Comparison of ENCODE assay signal across 17 cellular contexts in genomic region chr19:31352782-31353651, GRCh38. TPM values are rescaled to one million over a fixed set of nuclear protein-coding genes. Genes with fewer than 3 reads are reported as not detected.
A peak's percentile ranks its signal among the peaks of the same experiment; 100 is the strongest.
DNase-seq lines count a peak whose midpoint lies in the region; FAIRE-seq and TF ChIP-seq lines count a peak whose summit lies in the region.
"Had no signal": no experiment of that assay in that cellular context is flagged by ENCODE, and none has a peak within 500 bp of the region (broad histone marks: within the 10 kb centered on the region; RNA-seq: fewer than 3 reads in every experiment).

No MANE protein-coding gene starts in this region.

- peaks cover 47% of the 10 kb centered on the region for H3K79me1 ChIP-seq in mesenchymal stem cell (replicated peaks; ENCODE audit: low read length, poor library complexity, severe bottlenecking)

- H2AK5ac ChIP-seq in mesenchymal stem cell (ENCODE audit: low read length, severe bottlenecking) = peak overlapping the region; percentile 69

- H3K4me1 Mint-ChIP-seq in astrocyte (ENCODE audit: low read depth, unreplicated experiment) (peaks cover 24% of the 10 kb centered on the region), type B pancreatic cell (ENCODE audit: unreplicated experiment) (peaks cover 36% of the 10 kb centered on the region)

- H3K14ac ChIP-seq in mesenchymal stem cell (ENCODE audit: low read length in 2 of 2) = peak overlapping the region in 1 of 2 experiments; percentile 84

- H3K4ac ChIP-seq in mesenchymal stem cell (ENCODE audit: low read depth in 1 of 2, low read length in 2 of 2) = peak overlapping the region in 1 of 2 experiments; percentile 99

- peak overlapping the region; percentile 82 for H3K4me3 ChIP-seq in astrocyte (ENCODE audit: insufficient read depth, low read depth, low read length)
- peak overlapping the region; percentile 32 to 88 for H3K4me3 ChIP-seq in mesenchymal stem cell (ENCODE audit: insufficient read depth in 1 of 2, low read depth in 1 of 2, low read length in 2 of 2)
- H3K4me3 ChIP-seq: lower lobe of right lung, PC-9, thyroid gland had no signal

- H3K27ac Mint-ChIP-seq in astrocyte (ENCODE audit: unreplicated experiment) (peak overlapping the region; percentile 75), type B pancreatic cell (peak overlapping the region; percentile 43)

- peak overlapping the region; percentile 14 for H2BK5ac ChIP-seq in mesenchymal stem cell (ENCODE audit: low read depth, low read length, poor library complexity, severe bottlenecking)

- peak overlapping the region; percentile 72 to 99 for H3K18ac ChIP-seq in mesenchymal stem cell (ENCODE audit: low read depth in 1 of 2, low read length in 2 of 2)

- peaks cover 53% of the 10 kb centered on the region for H3K27me3 Mint-ChIP-seq in astrocyte (ENCODE audit: low read depth, unreplicated experiment)
- H3K27me3 Mint-ChIP-seq in type B pancreatic cell = peaks cover 73% of the 10 kb centered on the region

- H2AFZ ChIP-seq in astrocyte (ENCODE audit: low read depth, low read length) (no peak overlapping the region), mesenchymal stem cell (ENCODE audit: low read depth, low read length) (no peak overlapping the region)
- H2AFZ ChIP-seq: parathyroid adenoma, PC-9 had no signal

- TF ChIP-seq CTCF in astrocyte (IDR thresholded peaks at IDR 0.05; ENCODE audit: insufficient read depth, low read depth, low read length) (no peak), type B pancreatic cell (conservative IDR thresholded peaks at IDR 0.05) (no peak)

- peak overlapping the region; percentile 61 for H2BK15ac ChIP-seq in mesenchymal stem cell (ENCODE audit: low read depth, poor library complexity, severe bottlenecking)

- peaks cover 33% of the 10 kb centered on the region for H3K79me2 ChIP-seq in astrocyte (ENCODE audit: insufficient read depth, low read length)

- peak overlapping the region; percentile 61 for H4K8ac ChIP-seq in mesenchymal stem cell (ENCODE audit: low read length)

- H3K27me3 ChIP-seq in astrocyte (ENCODE audit: insufficient read depth, low read length) = peaks cover 49% of the 10 kb centered on the region
- peaks cover 0 to 53% of the 10 kb centered on the region in 2 experiments for H3K27me3 ChIP-seq in mesenchymal stem cell (ENCODE audit: control insufficient read depth in 1 of 2, insufficient read depth in 1 of 2, low read length in 2 of 2)
- H3K27me3 ChIP-seq: thyroid gland had no signal

- H2BK120ac ChIP-seq in mesenchymal stem cell (ENCODE audit: low read depth, low read length) = peak overlapping the region; percentile 77

- no peak overlapping the region for H3K27ac ChIP-seq in astrocyte (ENCODE audit: low read depth, low read length)
- H3K27ac ChIP-seq in mesenchymal stem cell (ENCODE audit: low read length, poor library complexity, severe bottlenecking) = no peak overlapping the region
- H3K27ac ChIP-seq: lower lobe of right lung, parathyroid adenoma, PC-9, thyroid gland had no signal

- DNase-seq in activated gamma-delta T cell (lab: John Stamatoyannopoulos, UW) (peak; percentile 13), activated gamma-delta T cell treated with Interleukin-2 at 50 U/mL for 16 hours (no peak), astrocyte (ENCODE audit: low read depth) (no peak), mesenchymal stem cell (no peak), type B pancreatic cell (ENCODE audit: extremely low spot score, unreplicated experiment) (no peak), AG08395 (ENCODE audit: low spot score) (no peak), NCI-H1092 treated with DMSO at 0.1 percent for 48 hours (lab: John Stamatoyannopoulos, UW) (no peak)
- no peak for DNase-seq in activated naive CD4-positive, alpha-beta T cell treated with Interleukin-2 at 50 U/mL for 16 hours
- DNase-seq: activated CD4-positive, alpha-beta T cell treated with anti-CD3 and anti-CD28 coated beads, Interleukin-2, amount 50 U/mL, for 4 hours; activated naive CD4-positive, alpha-beta T cell treated with anti-CD3 and anti-CD28 coated beads, Interleukin-2, amount 50 U/mL, for 16 hours; DMS79; lower lobe of right lung; NCI-H1105 treated with DMSO at 0.1 percent for 48 hours; PC-9 had no signal

- H3K4me1 ChIP-seq in astrocyte (ENCODE audit: insufficient read depth, low read length) (peaks cover 25% of the 10 kb centered on the region), mesenchymal stem cell (ENCODE audit: control insufficient read depth, insufficient read depth, low read depth, low read length) (peaks cover 43% of the 10 kb centered on the region)
- H3K4me1 ChIP-seq: parathyroid adenoma had no signal

- 12% methylated on average over 42 of the region's 43 CpGs for WGBS in mesenchymal stem cell

- H3K9me3 Mint-ChIP-seq in astrocyte (ENCODE audit: unreplicated experiment) = no peaks in the 10 kb centered on the region
- no peaks in the 10 kb centered on the region for H3K9me3 Mint-ChIP-seq in type B pancreatic cell

- FAIRE-seq in astrocyte (lab: Jason Lieb, UNC) = no peak

- H3K23ac ChIP-seq in mesenchymal stem cell (ENCODE audit: low read length in 2 of 2) = peak overlapping the region in 1 of 2 experiments; percentile 93

- H3K36me3 Mint-ChIP-seq in astrocyte (ENCODE audit: low read depth, unreplicated experiment) = no peaks in the 10 kb centered on the region
- H3K36me3 Mint-ChIP-seq in type B pancreatic cell = no peaks in the 10 kb centered on the region

- H3K9ac ChIP-seq in astrocyte (ENCODE audit: low read length) (no peak overlapping the region), mesenchymal stem cell (ENCODE audit: low read length) (no peak overlapping the region)
- H3K9ac ChIP-seq: parathyroid adenoma had no signal

- H3K4me2 ChIP-seq in astrocyte (ENCODE audit: low read length) (peak overlapping the region; percentile 96), mesenchymal stem cell (ENCODE audit: low read length, poor library complexity, severe bottlenecking) (peak overlapping the region; percentile 49)
- H3K4me2 ChIP-seq: PC-9 had no signal

- H4K20me1 ChIP-seq in astrocyte (ENCODE audit: insufficient read depth, low read length) = peaks cover 61% of the 10 kb centered on the region

- peak overlapping the region; percentile 71 for H3K4me3 Mint-ChIP-seq in astrocyte (ENCODE audit: unreplicated experiment)
- peak overlapping the region; percentile 88 for H3K4me3 Mint-ChIP-seq in type B pancreatic cell

- H3K9me3 ChIP-seq in astrocyte (ENCODE audit: insufficient read depth, low read depth, low read length) = no peaks in the 10 kb centered on the region
- no peaks in the 10 kb centered on the region for H3K9me3 ChIP-seq in mesenchymal stem cell (ENCODE audit: control insufficient read depth, low read length)
- H3K9me3 ChIP-seq: lower lobe of right lung, thyroid gland had no signal

- H3K36me3 ChIP-seq in astrocyte (ENCODE audit: insufficient read depth, low read length) = no peaks in the 10 kb centered on the region
- peaks cover 0 to 6% of the 10 kb centered on the region in 2 experiments for H3K36me3 ChIP-seq in mesenchymal stem cell (ENCODE audit: control insufficient read depth in 1 of 2, insufficient read depth in 2 of 2, low read depth in 1 of 2, low read length in 2 of 2)
- H3K36me3 ChIP-seq: lower lobe of right lung, thyroid gland had no signal

- H4K91ac ChIP-seq in mesenchymal stem cell (ENCODE audit: low read length) = no peak overlapping the region

- peak overlapping the region in 1 of 2 experiments; percentile 94 for H2BK12ac ChIP-seq in mesenchymal stem cell (ENCODE audit: low read length in 2 of 2)

RNA-seq across cellular contexts. Expression of gene TSHZ3, which starts 3.8 kb away (rescaled TPM):
- total RNA-seq in astrocyte (6.1 and 7.9 TPM in 2 replicates), type B pancreatic cell (ENCODE audit: low replicate concordance) (3.1 and 21.2 TPM in 2 replicates)
- polyA plus RNA-seq in mesenchymal stem cell (2013, experiment 1 of 2) = 28.5 TPM
- polyA plus RNA-seq in mesenchymal stem cell (2013, experiment 2 of 2) = 27.9 TPM
- total RNA-seq: PC-9 had no signal
- polyA plus RNA-seq: IgD-negative memory B cell had no signal
